22 cellular contexts compared by ENCODE assay signal in the genomic region with DNA sequence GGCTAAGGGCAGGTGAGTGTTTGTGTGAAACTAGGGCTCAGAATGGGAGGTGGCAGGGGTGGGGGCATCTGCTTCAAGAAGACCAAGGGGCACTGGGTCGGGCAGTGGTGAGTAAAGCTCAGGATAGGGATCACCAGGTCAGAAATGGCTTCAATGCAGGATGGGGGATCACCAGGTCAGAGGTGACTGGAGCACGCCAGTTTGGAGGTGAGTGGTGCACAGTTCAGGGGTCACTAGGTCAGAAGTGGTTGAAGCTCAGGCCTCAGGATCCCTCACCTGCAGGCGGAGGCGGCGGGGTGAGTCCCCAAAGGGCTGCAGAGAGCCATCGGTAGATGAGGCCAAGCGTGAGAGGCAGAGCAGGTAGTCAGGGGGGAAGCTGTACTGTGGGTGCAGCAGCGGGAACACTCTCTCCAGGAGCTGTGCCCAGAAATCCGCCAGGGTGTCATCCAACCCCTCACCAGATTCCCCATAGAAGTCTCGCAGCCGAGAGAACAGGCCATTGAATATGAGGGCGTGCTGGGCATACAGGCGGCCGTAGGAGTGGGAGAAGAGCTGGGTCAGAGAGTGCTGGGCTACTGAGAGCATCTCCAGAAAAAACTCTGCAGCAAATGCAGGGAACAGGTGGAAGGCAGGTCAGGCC. TPM values are rescaled to one million over a fixed set of nuclear protein-coding genes. Genes with fewer than 3 reads are reported as not detected.
DNase-seq lines count a peak whose midpoint lies in the region; ATAC-seq, FAIRE-seq and TF ChIP-seq lines count a peak whose summit lies in the region.
"Had no signal": no experiment of that assay in that cellular context is flagged by ENCODE, and none has a peak within 500 bp of the region (broad histone marks: within the 10 kb centered on the region; RNA-seq: fewer than 3 reads in every experiment).

No MANE protein-coding gene starts in this region.

- no peak overlapping the region for H4K5ac ChIP-seq in H1 (ENCODE audit: insufficient read length, low read depth, low read length)
- no peak overlapping the region for H4K5ac ChIP-seq in mesendoderm (ENCODE audit: low read length)

- no peak for TF ChIP-seq POLR2A in H1 (IDR thresholded peaks at IDR 0.05; ENCODE audit: control extremely low read depth in 1 of 2, low read depth in 2 of 2, low read length in 2 of 2)

- no peak overlapping the region for H2BK120ac ChIP-seq in H1 (replicated peaks; ENCODE audit: low read depth, low read length)
- H2BK120ac ChIP-seq in mesendoderm (ENCODE audit: low read depth, low read length) = no peak overlapping the region

- H3K36me3 ChIP-seq in H7 (replicated peaks; ENCODE audit: control insufficient read depth, insufficient read depth, low read length) = peaks cover 10% of the 10 kb centered on the region
- H3K36me3 ChIP-seq in H1 (ENCODE audit: control insufficient read depth in 2 of 4, insufficient read depth in 4 of 4, low read length in 3 of 4) = peaks cover 0 to 8% (median 1%) of the 10 kb centered on the region in 4 experiments; a peak in 3 of 8 replicates
- H3K36me3 ChIP-seq in neural progenitor cell = no peaks in the 10 kb centered on the region
- H3K36me3 ChIP-seq in mesendoderm (ENCODE audit: control insufficient read depth, insufficient read depth, low read length) = no peaks in the 10 kb centered on the region

- H4K91ac ChIP-seq in H1 (replicated peaks; ENCODE audit: insufficient read length, low read length) = no peak overlapping the region

- H3K9ac ChIP-seq in H1 (replicated peaks in 1 of 4; ENCODE audit: extremely low read depth in 1 of 4, low read depth in 3 of 4, low read length in 3 of 4) (no peak overlapping the region; a peak in 1 of 7 replicates), neural progenitor cell (no peak overlapping the region), mesendoderm (ENCODE audit: low read length) (no peak overlapping the region)

- H3K4me3 ChIP-seq in H7 (ENCODE audit: insufficient read depth, low read depth, low read length) (no peak overlapping the region), H1 (ENCODE audit: extremely low read depth in 1 of 4, insufficient read depth in 2 of 4, low read depth in 3 of 4, low read length in 4 of 4) (no peak overlapping the region), neural progenitor cell (no peak overlapping the region), mesendoderm (ENCODE audit: low read length) (no peak overlapping the region)
- H3K4me3 ChIP-seq: hepatocyte, mucosa of descending colon, psoas muscle had no signal

- no peak overlapping the region for H2AFZ ChIP-seq in H1 (ENCODE audit: low read length)
- no peak overlapping the region for H2AFZ ChIP-seq in neural progenitor cell (replicated peaks)
- H2AFZ ChIP-seq: hepatocyte had no signal

- ATAC-seq in GM21526 (IDR thresholded peaks at IDR 0.05; ENCODE audit: low FRiP score, unreplicated experiment) (no peak), GM21447 (IDR thresholded peaks at IDR 0.05; ENCODE audit: unreplicated experiment) (no peak)
- ATAC-seq: activated CD8-positive, alpha-beta memory T cell treated with anti-CD3 and anti-CD28 coated beads, Interleukin-2, amount 10 ng/mL, durations not matched to agents 7 days and 5 days; mucosa of descending colon; psoas muscle; stimulated activated memory B cell treated with anti-CD40 and anti-IgM and Interleukin-4, amounts not matched to agents 10 μg/mL and 1 μg/mL and 100 μg/mL, for 72 hours had no signal

- H3K14ac ChIP-seq in H1 (ENCODE audit: insufficient read length) = no peak overlapping the region

- H3K27ac ChIP-seq in H1 (ENCODE audit: low read depth, low read length) = no peak overlapping the region
- H3K27ac ChIP-seq in neural progenitor cell = no peak overlapping the region
- no peak overlapping the region for H3K27ac ChIP-seq in mesendoderm (ENCODE audit: low read depth, low read length)
- H3K27ac ChIP-seq: C4-2B, hepatocyte, psoas muscle had no signal

- H2BK12ac ChIP-seq in H1 (ENCODE audit: low read depth, low read length) = no peak overlapping the region

- H3K36me3 Mint-ChIP-seq in T-helper 1 cell treated with Interleukin-12 subunit alpha and Interleukin-12 subunit beta and Interleukin-4 antibody, amounts not matched to agents 30 μg/mL and 1 μg/mL, for 36 hours (ENCODE audit: low read depth) = peaks cover 4% of the 10 kb centered on the region
- H3K36me3 Mint-ChIP-seq in neural progenitor cell = peaks cover 18% of the 10 kb centered on the region

- H2BK15ac ChIP-seq in H1 (ENCODE audit: low read length) = no peak overlapping the region
- H2BK15ac ChIP-seq in mesendoderm (replicated peaks; ENCODE audit: low read depth) = no peak overlapping the region

- H3K79me2 ChIP-seq in H1 (ENCODE audit: control insufficient read depth in 1 of 2, insufficient read depth in 2 of 2, low read length in 2 of 2) (peaks cover 0 to 7% of the 10 kb centered on the region in 2 experiments; a peak in 2 of 4 replicates), neural progenitor cell (ENCODE audit: low read depth) (peaks cover 10% of the 10 kb centered on the region), mesendoderm (ENCODE audit: control insufficient read depth, insufficient read depth, low read length) (peaks cover 2% of the 10 kb centered on the region)
- H3K79me2 ChIP-seq: hepatocyte had no signal

- H3K56ac ChIP-seq in H1 (replicated peaks; ENCODE audit: insufficient read length, low read depth, low read length) = no peak overlapping the region
- H3K56ac ChIP-seq in mesendoderm (ENCODE audit: low read length) = no peak overlapping the region

- no peaks in the 10 kb centered on the region; the same call in 1 of the 2 replicates for H3K79me1 ChIP-seq in H1 (ENCODE audit: low read depth, low read length)
- H3K79me1 ChIP-seq in mesendoderm (ENCODE audit: low read length) = peaks cover 6% of the 10 kb centered on the region

- H2BK5ac ChIP-seq in H1 (ENCODE audit: low read depth, low read length) (no peak overlapping the region), mesendoderm (ENCODE audit: low read length) (no peak overlapping the region)

- no peak overlapping the region; the same call in 1 of the 2 replicates for H3K18ac ChIP-seq in H1 (ENCODE audit: extremely low read depth, low read length)
- H3K18ac ChIP-seq in mesendoderm (ENCODE audit: low read length) = no peak overlapping the region

- peaks cover 18% of the 10 kb centered on the region for H3K27me3 Mint-ChIP-seq in T-helper 1 cell treated with Interleukin-12 subunit alpha and Interleukin-12 subunit beta and Interleukin-4 antibody, amounts not matched to agents 30 μg/mL and 1 μg/mL, for 36 hours (ENCODE audit: low read depth)
- H3K27me3 Mint-ChIP-seq in neural progenitor cell (ENCODE audit: insufficient read depth, low read depth) = peaks cover 11% of the 10 kb centered on the region

- no peak for FAIRE-seq in H1 (lab: Jason Lieb, UNC)

- peak overlapping the region; percentile 23 for H3K27ac Mint-ChIP-seq in T-helper 1 cell treated with Interleukin-12 subunit alpha and Interleukin-12 subunit beta and Interleukin-4 antibody, amounts not matched to agents 30 μg/mL and 1 μg/mL, for 36 hours
- no peak overlapping the region for H3K27ac Mint-ChIP-seq in neural progenitor cell
- H3K27ac Mint-ChIP-seq: activated CD8-positive, alpha-beta memory T cell treated with anti-CD3 and anti-CD28 coated beads, Interleukin-2, amount 10 ng/mL, durations not matched to agents 7 days and 5 days had no signal

- DNase-seq in T-helper 1 cell (no peak), H7 (peak; percentile 10), H1 (ENCODE audit: low read depth in 1 of 2, low spot score in 2 of 2) (no peak), neural progenitor cell (ENCODE audit: low spot score) (no peak), mesendoderm (no peak)
- DNase-seq: 8988T; activated CD8-positive, alpha-beta memory T cell treated with anti-CD3 and anti-CD28 coated beads, Interleukin-2, amount 10 ng/mL, durations not matched to agents 7 days and 5 days; effector CD8-positive, alpha-beta T cell; Kasumi-1; NCI-H1417; NCI-H2171 treated with DMSO at 0.1 percent for 48 hours; NCI-H82; psoas muscle; trophoblast cell; WERI-Rb-1 had no signal

- peaks cover 23% of the 10 kb centered on the region for H3K4me1 Mint-ChIP-seq in T-helper 1 cell treated with Interleukin-12 subunit alpha and Interleukin-12 subunit beta and Interleukin-4 antibody, amounts not matched to agents 30 μg/mL and 1 μg/mL, for 36 hours (ENCODE audit: low read depth)
- peaks cover 26% of the 10 kb centered on the region for H3K4me1 Mint-ChIP-seq in neural progenitor cell

- no peaks in the 10 kb centered on the region for H3K9me3 Mint-ChIP-seq in T-helper 1 cell treated with Interleukin-12 subunit alpha and Interleukin-12 subunit beta and Interleukin-4 antibody, amounts not matched to agents 30 μg/mL and 1 μg/mL, for 36 hours
- no peaks in the 10 kb centered on the region for H3K9me3 Mint-ChIP-seq in neural progenitor cell
- H3K9me3 Mint-ChIP-seq: stimulated activated memory B cell treated with anti-CD40 and anti-IgM and Interleukin-4, amounts not matched to agents 10 μg/mL and 1 μg/mL and 100 μg/mL, for 72 hours had no signal

- H3K4me2 ChIP-seq in H1 (ENCODE audit: insufficient read depth in 1 of 2, low read depth in 2 of 2, low read length in 2 of 2) (peak overlapping the region in 1 of 2 experiments; percentile 84; a peak in 1 of 4 replicates), neural progenitor cell (peak overlapping the region; percentile 87), mesendoderm (ENCODE audit: low read length) (no peak overlapping the region)

- peak overlapping the region; percentile 47 for H3K4me3 Mint-ChIP-seq in T-helper 1 cell treated with Interleukin-12 subunit alpha and Interleukin-12 subunit beta and Interleukin-4 antibody, amounts not matched to agents 30 μg/mL and 1 μg/mL, for 36 hours
- H3K4me3 Mint-ChIP-seq in neural progenitor cell = peak overlapping the region; percentile 83
- H3K4me3 Mint-ChIP-seq: activated CD8-positive, alpha-beta memory T cell treated with anti-CD3 and anti-CD28 coated beads, Interleukin-2, amount 10 ng/mL, durations not matched to agents 7 days and 5 days; stimulated activated memory B cell treated with anti-CD40 and anti-IgM and Interleukin-4, amounts not matched to agents 10 μg/mL and 1 μg/mL and 100 μg/mL, for 72 hours had no signal

- peaks cover 2 to 16% (median 11%) of the 10 kb centered on the region in 4 experiments for H3K4me1 ChIP-seq in H1 (replicated peaks in 1 of 4; ENCODE audit: control insufficient read depth in 3 of 4, insufficient read depth in 4 of 4, low read length in 3 of 4)
- H3K4me1 ChIP-seq in neural progenitor cell = peaks cover 21% of the 10 kb centered on the region
- peaks cover 5% of the 10 kb centered on the region for H3K4me1 ChIP-seq in mesendoderm (ENCODE audit: control insufficient read depth, low read depth, low read length)

- H3K23me2 ChIP-seq in H1 (ENCODE audit: low read depth, low read length) = peaks cover 13% of the 10 kb centered on the region

- POLR2A ChIA-PET in H1 (lab: Charles Lee; ENCODE audit: partially characterized antibody) = interaction anchor here (0.6 to 4.9 kb wide), 7 partner anchors 9 to 74 kb away, joined by 3 to 39 read pairs (median 3); partner anchors contain the start of genes AP4M1, GAL3ST4, LAMTOR4 and MCM7

- 94% methylated on average over 13 of the region's 14 CpGs; no CpG with 5 or more reads in 1 of the 2 experiments for WGBS in H1 (ENCODE audit: extremely low coverage in 1 of 2, insufficient coverage in 1 of 2, insufficient read length in 1 of 2, insufficient replicate concordance in 2 of 2, low coverage in 1 of 2, low lambda C conversion rate in 2 of 2, missing lambda C conversion rate in 1 of 2), 2 experiments
- no CpG with 5 or more reads among the region's 14 CpGs for whole genome bisulfite sequencing in mesendoderm (ENCODE audit: extremely low coverage, insufficient coverage, low lambda C conversion rate)

- no peak overlapping the region for H2BK20ac ChIP-seq in H1 (ENCODE audit: low read length)

- no peak for TF ChIP-seq RAD21 in H1 (IDR thresholded peaks at IDR 0.05 in 1 of 2, conservative IDR thresholded peaks at IDR 0.05 in 1 of 2; ENCODE audit: low read depth in 2 of 2, low read length in 2 of 2)

- H3K4ac ChIP-seq in H1 (replicated peaks; ENCODE audit: insufficient read length, low read depth, low read length) = no peak overlapping the region
- H3K4ac ChIP-seq in mesendoderm (ENCODE audit: low read depth, low read length) = no peak overlapping the region

- H3K9me3 ChIP-seq in H1 (ENCODE audit: insufficient read depth in 2 of 2, low read depth in 1 of 2, low read length in 1 of 2) (peaks cover 0 to 5% of the 10 kb centered on the region in 2 experiments; a peak in 1 of 4 replicates), neural progenitor cell (ENCODE audit: low read depth) (no peaks in the 10 kb centered on the region)
- H3K9me3 ChIP-seq: mucosa of descending colon, psoas muscle had no signal

- peaks cover 21% of the 10 kb centered on the region for H3F3A ChIP-seq in neural progenitor cell (ENCODE audit: low read depth)

- H2AK5ac ChIP-seq in H1 (ENCODE audit: low read depth, low read length) = no peak overlapping the region
- no peak overlapping the region for H2AK5ac ChIP-seq in mesendoderm (ENCODE audit: low read length)

- TF ChIP-seq CTCF in H1 (IDR thresholded peaks at IDR 0.05; ENCODE audit: control extremely low read depth in 1 of 3, insufficient read depth in 1 of 3, low read depth in 1 of 3, low read length in 3 of 3) (no peak), neural progenitor cell (IDR thresholded peaks at IDR 0.05) (no peak)

- TF ChIP-seq EP300 in H1 (IDR thresholded peaks at IDR 0.05; ENCODE audit: borderline replicate concordance in 1 of 2, low read depth in 2 of 2, low read length in 2 of 2) = no peak

- peak overlapping the region; percentile 58; the same call in 1 of the 2 replicates for H4K8ac ChIP-seq in H1 (ENCODE audit: extremely low read depth, insufficient read depth, low read length)
- H4K8ac ChIP-seq in mesendoderm (ENCODE audit: low read depth, low read length) = no peak overlapping the region

- no peak overlapping the region for H3K23ac ChIP-seq in H1 (ENCODE audit: insufficient read length)
- no peak overlapping the region for H3K23ac ChIP-seq in mesendoderm (ENCODE audit: low read length)

- CTCF ChIA-PET in H1 (lab: Charles Lee; ENCODE audit: partially characterized antibody) = interaction anchor here (0.6 to 1.8 kb wide), 5 partner anchors 10 to 45 kb away, joined by 3 to 5 read pairs (median 4); no protein-coding TSS in a partner anchor

- H3K27me3 ChIP-seq in H7 (ENCODE audit: control insufficient read depth, insufficient read depth, low read length) (peaks cover 19% of the 10 kb centered on the region), H1 (replicated peaks in 1 of 4; ENCODE audit: control insufficient read depth in 3 of 4, extremely low read depth in 1 of 4, insufficient read depth in 3 of 4, low read length in 3 of 4) (peaks cover 0 to 13% (median 9%) of the 10 kb centered on the region in 4 experiments; a peak in 6 of 7 replicates), neural progenitor cell (peaks cover 36% of the 10 kb centered on the region), mesendoderm (ENCODE audit: insufficient read depth, low read length, poor library complexity) (no peaks in the 10 kb centered on the region)

- peaks cover 0 to 18% of the 10 kb centered on the region in 2 experiments for H4K20me1 ChIP-seq in H1 (replicated peaks in 1 of 2; ENCODE audit: control insufficient read depth in 1 of 2, insufficient read depth in 2 of 2, low read length in 2 of 2)
- peaks cover 52% of the 10 kb centered on the region for H4K20me1 ChIP-seq in neural progenitor cell (ENCODE audit: low read depth)

RNA-seq across cellular contexts. Expression of gene GPC2, which starts 1.8 kb away (rescaled TPM):
- total RNA-seq in H7 (2014; rRNA removed; shearing (Covaris generic)) = 39.1 and 65.8 TPM in 2 replicates
- 44.8 and 46.8 TPM in 2 replicates for total RNA-seq in H1 (2021; fragmentation: NEBNext Ultra II Directional; extraction: Animal tissue kit (Norgen Biotek cat#: 25700))
- polyA plus RNA-seq in H1 (2011; rRNA removed) = 25.3 and 47.8 TPM in 2 replicates
- polyA plus RNA-seq in H1 (2011; cell fraction: cytosol; rRNA removed) = 39.1 TPM
- 158 TPM for polyA plus RNA-seq in H1 (2011; cell fraction: nucleus; rRNA removed)
- 31.9 to 46.9 TPM (median 42.9 TPM) in 4 replicates for polyA plus RNA-seq in H1 (2012, experiment 1 of 2)
- polyA plus RNA-seq in H1 (2012, experiment 2 of 2) = 31.2 TPM
- 36.0 TPM for polyA plus RNA-seq in H1 (2013, experiment 1 of 2)
- 33.6 TPM for polyA plus RNA-seq in H1 (2013, experiment 2 of 2)
- polyA minus RNA-seq in H1 (2011; rRNA and poly(A)+ RNA removed) = 12.6 and 14.1 TPM in 2 replicates
- 18.3 TPM for polyA minus RNA-seq in H1 (2011; cell fraction: cytosol; rRNA and poly(A)+ RNA removed)
- 40.0 TPM for polyA minus RNA-seq in H1 (2011; cell fraction: nucleus; rRNA and poly(A)+ RNA removed)
- total RNA-seq in neural progenitor cell (ENCODE audit: low replicate concordance) = 17.0 and 61.0 TPM in 2 replicates
- polyA plus RNA-seq in mesendoderm (2013, experiment 1 of 2) = 8.8 TPM
- polyA plus RNA-seq in mesendoderm (2013, experiment 2 of 2) = 8.9 TPM

RNA-seq across cellular contexts. Expression of gene STAG3, which starts 2.3 kb away (rescaled TPM):
- 2.4 and 10.3 TPM in 2 replicates for total RNA-seq in H7 (2014; rRNA removed; shearing (Covaris generic))
- 3.3 and 3.8 TPM in 2 replicates for total RNA-seq in H1 (2021; fragmentation: NEBNext Ultra II Directional; extraction: Animal tissue kit (Norgen Biotek cat#: 25700))
- 1.3 and 1.9 TPM in 2 replicates for polyA plus RNA-seq in H1 (2011; rRNA removed)
- polyA plus RNA-seq in H1 (2011; cell fraction: cytosol; rRNA removed) = 1.6 TPM
- polyA plus RNA-seq in H1 (2011; cell fraction: nucleus; rRNA removed) = 6.5 TPM
- polyA plus RNA-seq in H1 (2012, experiment 1 of 2) = 5.3 to 7.8 TPM (median 6.2 TPM) in 4 replicates
- 3.1 TPM for polyA plus RNA-seq in H1 (2012, experiment 2 of 2)
- 1.8 TPM for polyA plus RNA-seq in H1 (2013, experiment 1 of 2)
- polyA plus RNA-seq in H1 (2013, experiment 2 of 2) = 1.5 TPM
- polyA minus RNA-seq in H1 (2011; rRNA and poly(A)+ RNA removed) = 3.2 and 4.2 TPM in 2 replicates
- 0.44 TPM for polyA minus RNA-seq in H1 (2011; cell fraction: cytosol; rRNA and poly(A)+ RNA removed)
- polyA minus RNA-seq in H1 (2011; cell fraction: nucleus; rRNA and poly(A)+ RNA removed) = 1.5 TPM
- 0.58 and 1.2 TPM in 2 replicates for total RNA-seq in neural progenitor cell (ENCODE audit: low replicate concordance)
- 1.1 TPM for polyA plus RNA-seq in mesendoderm (2013, experiment 1 of 2)
- 0.67 TPM for polyA plus RNA-seq in mesendoderm (2013, experiment 2 of 2)

RNA-seq across cellular contexts. Expression of gene GAL3ST4, which starts 7.0 kb away (rescaled TPM):
- total RNA-seq in H7 (2014; rRNA removed; shearing (Covaris generic)) = 0.73 and 3.1 TPM in 2 replicates
- 5.1 and 5.3 TPM in 2 replicates for total RNA-seq in H1 (2021; fragmentation: NEBNext Ultra II Directional; extraction: Animal tissue kit (Norgen Biotek cat#: 25700))
- polyA plus RNA-seq in H1 (2011; rRNA removed) = 13.8 and 15.8 TPM in 2 replicates
- polyA plus RNA-seq in H1 (2011; cell fraction: cytosol; rRNA removed) = 9.7 TPM
- 16.7 TPM for polyA plus RNA-seq in H1 (2011; cell fraction: nucleus; rRNA removed)
- 6.8 to 11.1 TPM (median 8.5 TPM) in 4 replicates for polyA plus RNA-seq in H1 (2012, experiment 1 of 2)
- 5.8 TPM for polyA plus RNA-seq in H1 (2012, experiment 2 of 2)
- polyA plus RNA-seq in H1 (2013, experiment 1 of 2) = 9.2 TPM
- 9.8 TPM for polyA plus RNA-seq in H1 (2013, experiment 2 of 2)
- polyA minus RNA-seq in H1 (2011; rRNA and poly(A)+ RNA removed) = 6.7 and 6.9 TPM in 2 replicates
- polyA minus RNA-seq in H1 (2011; cell fraction: cytosol; rRNA and poly(A)+ RNA removed) = 6.5 TPM
- 3.9 TPM for polyA minus RNA-seq in H1 (2011; cell fraction: nucleus; rRNA and poly(A)+ RNA removed)
- total RNA-seq in neural progenitor cell (ENCODE audit: low replicate concordance) = 0.90 and 2.5 TPM in 2 replicates
- 2.2 TPM for polyA plus RNA-seq in mesendoderm (2013, experiment 1 of 2)
- 2.2 TPM for polyA plus RNA-seq in mesendoderm (2013, experiment 2 of 2)

RNA-seq across cellular contexts. Expression of gene TRAPPC14, which starts 16.9 kb away (rescaled TPM):
- total RNA-seq in H7 (2014; rRNA removed; shearing (Covaris generic)) = 13.6 and 14.8 TPM in 2 replicates
- 20.2 and 22.1 TPM in 2 replicates for total RNA-seq in H1 (2021; fragmentation: NEBNext Ultra II Directional; extraction: Animal tissue kit (Norgen Biotek cat#: 25700))
- polyA plus RNA-seq in H1 (2011; rRNA removed) = 11.9 and 19.6 TPM in 2 replicates
- 8.6 TPM for polyA plus RNA-seq in H1 (2011; cell fraction: cytosol; rRNA removed)
- 55.1 TPM for polyA plus RNA-seq in H1 (2011; cell fraction: nucleus; rRNA removed)
- 13.7 to 21.2 TPM (median 20.2 TPM) in 4 replicates for polyA plus RNA-seq in H1 (2012, experiment 1 of 2)
- 16.9 TPM for polyA plus RNA-seq in H1 (2012, experiment 2 of 2)
- 16.6 TPM for polyA plus RNA-seq in H1 (2013, experiment 1 of 2)
- 15.0 TPM for polyA plus RNA-seq in H1 (2013, experiment 2 of 2)
- polyA minus RNA-seq in H1 (2011; rRNA and poly(A)+ RNA removed) = 8.3 and 8.7 TPM in 2 replicates
- 6.9 TPM for polyA minus RNA-seq in H1 (2011; cell fraction: cytosol; rRNA and poly(A)+ RNA removed)
- polyA minus RNA-seq in H1 (2011; cell fraction: nucleus; rRNA and poly(A)+ RNA removed) = 21.6 TPM
- 4.3 and 13.3 TPM in 2 replicates for total RNA-seq in neural progenitor cell (ENCODE audit: low replicate concordance)
- 10.1 TPM for polyA plus RNA-seq in mesendoderm (2013, experiment 1 of 2)
- 9.8 TPM for polyA plus RNA-seq in mesendoderm (2013, experiment 2 of 2)

RNA-seq across cellular contexts. Expression of gene LAMTOR4, which starts 26.7 kb away (rescaled TPM):
- total RNA-seq in H7 (2014; rRNA removed; shearing (Covaris generic)) = 143 and 165 TPM in 2 replicates
- total RNA-seq in H1 (2021; fragmentation: NEBNext Ultra II Directional; extraction: Animal tissue kit (Norgen Biotek cat#: 25700)) = 153 and 161 TPM in 2 replicates
- 622 and 735 TPM in 2 replicates for polyA plus RNA-seq in H1 (2011; rRNA removed)
- polyA plus RNA-seq in H1 (2011; cell fraction: cytosol; rRNA removed) = 505 TPM
- polyA plus RNA-seq in H1 (2011; cell fraction: nucleus; rRNA removed) = 363 TPM
- polyA plus RNA-seq in H1 (2012, experiment 1 of 2) = 152 to 293 TPM (median 281 TPM) in 4 replicates
- 327 TPM for polyA plus RNA-seq in H1 (2012, experiment 2 of 2)
- 160 TPM for polyA plus RNA-seq in H1 (2013, experiment 1 of 2)
- polyA plus RNA-seq in H1 (2013, experiment 2 of 2) = 154 TPM
- polyA minus RNA-seq in H1 (2011; rRNA and poly(A)+ RNA removed) = 44.3 and 46.6 TPM in 2 replicates
- 43.1 TPM for polyA minus RNA-seq in H1 (2011; cell fraction: cytosol; rRNA and poly(A)+ RNA removed)
- 53.3 TPM for polyA minus RNA-seq in H1 (2011; cell fraction: nucleus; rRNA and poly(A)+ RNA removed)
- 70.5 and 123 TPM in 2 replicates for total RNA-seq in neural progenitor cell (ENCODE audit: low replicate concordance)
- polyA plus RNA-seq in mesendoderm (2013, experiment 1 of 2) = 102 TPM
- 105 TPM for polyA plus RNA-seq in mesendoderm (2013, experiment 2 of 2)
